ENCODE assay signal across 26 cellular contexts in genomic region chr11:119875841-119876600, GRCh38.
"Had no signal": no experiment of that assay in that cellular context is flagged by ENCODE, and none has a peak within 500 bp of the region (broad histone marks: within the 10 kb centered on the region; RNA-seq: fewer than 3 reads in every experiment).

No MANE protein-coding gene starts in this region.

- H3K36me3 ChIP-seq: ascending aorta, Peyer's patch, SJCRH30 had no signal

- H3K36me3 Mint-ChIP-seq: activated CD4-positive, alpha-beta memory T cell treated with anti-CD3 and anti-CD28 coated beads for 36 hours; activated naive CD4-positive, alpha-beta T cell treated with anti-CD3 and anti-CD28 coated beads, Interleukin-2, amount 50 U/mL, for 72 hours had no signal

- H3K27ac ChIP-seq: ascending aorta, body of pancreas, Peyer's patch, RWPE1, SJCRH30, VCaP had no signal

- H3K27ac Mint-ChIP-seq: activated CD4-positive, alpha-beta memory T cell treated with anti-CD3 and anti-CD28 coated beads for 36 hours; activated CD4-positive, alpha-beta T cell treated with anti-CD3 and anti-CD28 coated beads, Interleukin-2, amount 10 ng/mL, durations not matched to agents 7 days and 5 days; activated naive CD4-positive, alpha-beta T cell treated with anti-CD3 and anti-CD28 coated beads, Interleukin-2, amount 50 U/mL, for 72 hours; activated naive CD8-positive, alpha-beta T cell treated with anti-CD3 and anti-CD28 coated beads, Interleukin-2, amount 50 U/mL, for 24 hours had no signal

- H3K27me3 Mint-ChIP-seq: activated CD4-positive, alpha-beta T cell treated with anti-CD3 and anti-CD28 coated beads, Interleukin-2, amount 10 ng/mL, durations not matched to agents 7 days and 5 days had no signal

- H3K4me3 ChIP-seq: ascending aorta, body of pancreas, Peyer's patch, SJCRH30 had no signal

- H3K4me1 Mint-ChIP-seq: activated CD4-positive, alpha-beta T cell treated with anti-CD3 and anti-CD28 coated beads, Interleukin-2, amount 10 ng/mL, durations not matched to agents 7 days and 5 days; activated naive CD8-positive, alpha-beta T cell treated with anti-CD3 and anti-CD28 coated beads, Interleukin-2, amount 50 U/mL, for 24 hours had no signal

- DNase-seq: activated CD4-positive, alpha-beta memory T cell treated with anti-CD3 and anti-CD28 coated beads for 36 hours; activated CD4-positive, alpha-beta T cell treated with anti-CD3 and anti-CD28 coated beads, Interleukin-2, amount 10 ng/mL, durations not matched to agents 7 days and 5 days; activated CD4-positive, CD25-positive, alpha-beta regulatory T cell; activated CD8-positive, alpha-beta memory T cell treated with anti-CD3 and anti-CD28 coated beads for 24 hours; activated effector memory CD4-positive, alpha-beta T cell treated with anti-CD3 and anti-CD28 coated beads, Interleukin-2, amount 50 U/mL, for 16 hours; activated naive CD4-positive, alpha-beta T cell treated with Interleukin-2 at 50 U/mL for 16 hours; activated naive CD8-positive, alpha-beta T cell treated with anti-CD3 and anti-CD28 coated beads, Interleukin-2, amount 50 U/mL, for 24 hours; activated T-cell treated with anti-CD3 and anti-CD28 coated beads, Interleukin-2, amount 50 U/mL, for 4 hours; amniotic stem cell; body of pancreas; MM.1S; NCI-H1105; NCI-H146; NCI-H187 treated with DMSO at 0.1 percent for 48 hours; NCI-H2081 treated with DMSO at 0.1 percent for 48 hours; NCI-H446; NCI-H524; Right ventricle myocardium superior; SJCRH30; SK-N-SH; T-helper 1 cell had no signal

- H3K27me3 ChIP-seq: ascending aorta, body of pancreas, Peyer's patch, SJCRH30 had no signal

- H3K4me1 ChIP-seq: ascending aorta, body of pancreas, Peyer's patch, SJCRH30 had no signal

- ATAC-seq: activated naive CD4-positive, alpha-beta T cell treated with anti-CD3 and anti-CD28 coated beads, Interleukin-2, amount 50 U/mL, for 72 hours; activated naive CD8-positive, alpha-beta T cell treated with anti-CD3 and anti-CD28 coated beads, Interleukin-2, amount 50 U/mL, for 24 hours; activated T-cell treated with anti-CD3 and anti-CD28 coated beads, Interleukin-2, amount 50 U/mL, for 4 hours; body of pancreas had no signal

- H3K4me3 Mint-ChIP-seq: activated CD4-positive, alpha-beta memory T cell treated with anti-CD3 and anti-CD28 coated beads for 36 hours; activated CD4-positive, alpha-beta T cell treated with anti-CD3 and anti-CD28 coated beads, Interleukin-2, amount 10 ng/mL, durations not matched to agents 7 days and 5 days; activated naive CD8-positive, alpha-beta T cell treated with anti-CD3 and anti-CD28 coated beads, Interleukin-2, amount 50 U/mL, for 24 hours; activated T-cell treated with anti-CD3 and anti-CD28 coated beads, Interleukin-2, amount 50 U/mL, for 4 hours had no signal

- H3K9me3 ChIP-seq: ascending aorta, body of pancreas, Peyer's patch, SJCRH30, SK-N-SH had no signal

- H3K9me3 Mint-ChIP-seq: activated CD4-positive, alpha-beta memory T cell treated with anti-CD3 and anti-CD28 coated beads for 36 hours; activated CD4-positive, alpha-beta T cell treated with anti-CD3 and anti-CD28 coated beads, Interleukin-2, amount 10 ng/mL, durations not matched to agents 7 days and 5 days; activated naive CD4-positive, alpha-beta T cell treated with anti-CD3 and anti-CD28 coated beads, Interleukin-2, amount 50 U/mL, for 72 hours; activated naive CD8-positive, alpha-beta T cell treated with anti-CD3 and anti-CD28 coated beads, Interleukin-2, amount 50 U/mL, for 24 hours; activated T-cell treated with anti-CD3 and anti-CD28 coated beads, Interleukin-2, amount 50 U/mL, for 4 hours had no signal

- H3K9ac ChIP-seq: SK-N-SH had no signal
